In the genomic region with DNA sequence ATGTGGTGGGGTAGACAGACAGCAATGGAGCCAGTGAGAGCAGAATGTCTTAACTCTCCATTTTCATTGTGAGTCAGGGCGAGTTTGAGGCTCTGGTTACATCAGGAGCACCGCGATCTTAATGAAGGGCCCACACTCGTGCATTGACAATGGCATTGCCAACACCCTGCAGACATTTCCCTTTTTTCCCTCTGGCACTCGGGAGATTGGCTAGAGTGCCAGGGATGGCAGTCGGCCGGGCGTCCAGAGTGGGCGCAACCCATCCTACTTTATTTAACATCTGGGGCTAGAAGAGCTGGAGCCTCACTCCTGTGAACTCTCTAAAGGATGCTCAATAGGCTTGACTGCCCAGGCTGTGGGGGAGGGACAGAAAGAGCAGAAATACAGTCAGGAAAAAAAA, we compare ENCODE assay signal across 1 cellular context.
TF ChIP-seq lines count a peak whose summit lies in the region.

No MANE protein-coding gene starts in this region.

TF ChIP-seq in endothelial cell of umbilical vein, 7 proteins besides CTCF, POLR2A, EP300 and RAD21:
- TF ChIP-seq MYC (IDR thresholded peaks at IDR 0.05; ENCODE audit: low read depth, low read length) (no peak), JUN (IDR thresholded peaks at IDR 0.05; ENCODE audit: borderline replicate concordance, insufficient read depth, insufficient read length, low read depth) (no peak), POLR2AphosphoS5 (IDR thresholded peaks at IDR 0.05; ENCODE audit: insufficient read depth, low read depth, low read length) (no peak), FOS (IDR thresholded peaks at IDR 0.05; ENCODE audit: borderline replicate concordance, insufficient read depth, low read length) (no peak), EZH2 (IDR thresholded peaks at IDR 0.05; ENCODE audit: borderline replicate concordance, low read depth, low read length, severe bottlenecking) (no peak), GATA2 (IDR thresholded peaks at IDR 0.05; ENCODE audit: insufficient read depth, insufficient read length, low read depth, low read length) (no peak)
- TF ChIP-seq, protein P1, sequence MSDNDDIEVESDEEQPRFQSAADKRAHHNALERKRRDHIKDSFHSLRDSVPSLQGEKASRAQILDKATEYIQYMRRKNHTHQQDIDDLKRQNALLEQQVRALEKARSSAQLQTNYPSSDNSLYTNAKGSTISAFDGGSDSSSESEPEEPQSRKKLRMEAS (IDR thresholded peaks at IDR 0.05; ENCODE audit: insufficient read depth, insufficient read length), result no peak
